ENCODE assay signal across 17 cellular contexts in the genomic region with DNA sequence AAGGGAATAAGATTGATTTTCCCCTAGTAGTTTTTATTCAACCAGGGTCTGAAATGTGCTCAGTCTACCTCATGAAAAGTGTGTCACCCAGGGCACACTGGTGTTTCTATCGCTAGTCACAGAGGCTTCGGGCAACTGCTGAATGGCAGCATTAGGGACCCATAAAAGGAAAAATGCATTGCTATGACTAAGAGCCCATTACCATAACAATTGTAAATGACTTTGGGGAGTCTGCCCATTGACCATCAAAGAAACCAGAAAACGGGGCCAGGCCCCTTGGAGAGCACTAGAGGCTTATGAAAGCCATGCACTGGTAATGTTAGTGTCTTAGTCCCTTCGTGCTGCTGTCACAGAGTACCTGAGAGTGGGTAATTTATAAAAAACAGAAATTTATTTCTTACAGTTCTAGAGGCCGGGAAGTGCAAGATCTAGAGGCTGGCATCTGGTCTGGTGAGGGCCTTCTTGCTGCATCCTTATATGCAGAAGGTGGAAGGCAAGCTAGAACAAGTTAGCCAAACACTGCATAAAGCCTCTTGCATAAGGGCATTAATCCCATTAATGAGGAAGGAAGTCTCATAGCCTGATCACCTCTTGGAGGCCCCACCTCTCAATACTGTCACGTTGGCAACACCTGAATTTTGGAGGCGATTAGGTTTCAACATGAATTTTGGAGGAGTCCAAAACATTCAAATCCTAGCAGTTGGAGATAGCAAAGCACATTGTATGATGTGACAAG.
"Had no signal": no experiment of that assay in that cellular context is flagged by ENCODE, and none has a peak within 500 bp of the region (broad histone marks: within the 10 kb centered on the region; RNA-seq: fewer than 3 reads in every experiment).

No MANE protein-coding gene starts in this region.

- H3K4me3 ChIP-seq: ascending aorta, gastroesophageal sphincter, heart left ventricle, pancreas, tibial nerve had no signal

- H3K9me3 ChIP-seq: ascending aorta, gastroesophageal sphincter, heart left ventricle, neutrophil, pancreas, tibial nerve had no signal

- H3K4me1 ChIP-seq: ascending aorta, gastroesophageal sphincter, heart left ventricle, pancreas, tibial nerve had no signal

- DNase-seq: activated CD4-positive, alpha-beta T cell treated with anti-CD3 and anti-CD28 coated beads, Interleukin-2, amount 50 U/mL, for 1 hour; activated CD4-positive, CD25-positive, alpha-beta regulatory T cell treated with anti-CD3 and anti-CD28 coated beads, Interleukin-2, amount 50 U/mL, for 72 hours; activated CD8-positive, alpha-beta T cell treated with anti-CD3 and anti-CD28 coated beads, Interleukin-2, amount 10 ng/mL, durations not matched to agents 7 days and 5 days; activated T-cell treated with anti-CD3 and anti-CD28 coated beads, Interleukin-2, amount 50 U/mL, for 24 hours; effector CD4-positive, alpha-beta T cell; heart left ventricle; islet precursor cell; left colon; mesenchymal stem cell; pancreas; right cardiac atrium; stimulated activated CD4-positive, alpha-beta T cell treated with anti-CD3 and anti-CD28 coated beads, Interleukin-4, amount 100 ng/mL, for 4 hours; stimulated activated naive CD8-positive, alpha-beta T cell treated with anti-CD3 and anti-CD28 coated beads, Interleukin-15, Interleukin-2, amounts not matched to agents 100 U/mL and 50 U/mL, for 24 hours had no signal

- H3K27ac ChIP-seq: ascending aorta, gastroesophageal sphincter, heart left ventricle, neutrophil, pancreas, tibial nerve had no signal

- H3K27me3 ChIP-seq: ascending aorta, pancreas, tibial nerve had no signal

- H3K36me3 ChIP-seq: ascending aorta, gastroesophageal sphincter, heart left ventricle, neutrophil, pancreas, tibial nerve had no signal
